In genomic region chr4:52592287-52592686, GRCh38 we compare ENCODE assay signal across 28 cellular contexts.
"Had no signal": no experiment of that assay in that cellular context is flagged by ENCODE, and none has a peak within 500 bp of the region (broad histone marks: within the 10 kb centered on the region; RNA-seq: fewer than 3 reads in every experiment).

No MANE protein-coding gene starts in this region.

- H3K4me3 ChIP-seq: cardiac muscle cell, SJSA1 had no signal

- H3K4me3 Mint-ChIP-seq: activated CD4-positive, alpha-beta memory T cell treated with anti-CD3 and anti-CD28 coated beads, Interleukin-2, amount 10 ng/mL, durations not matched to agents 7 days and 5 days; activated CD4-positive, alpha-beta T cell treated with anti-CD3 and anti-CD28 coated beads for 36 hours; activated naive CD4-positive, alpha-beta T cell treated with anti-CD3 and anti-CD28 coated beads for 36 hours; activated naive CD8-positive, alpha-beta T cell; activated T-helper 17 cell treated with anti-CD3 and anti-CD28 coated beads, Interleukin-2, amount 50 U/mL, for 72 hours; T-helper 1 cell treated with Interleukin-12 subunit alpha and Interleukin-12 subunit beta and Interleukin-4 antibody, amounts not matched to agents 30 μg/mL and 1 μg/mL, for 36 hours had no signal

- H3K27me3 Mint-ChIP-seq: activated CD4-positive, alpha-beta memory T cell treated with anti-CD3 and anti-CD28 coated beads, Interleukin-2, amount 10 ng/mL, durations not matched to agents 7 days and 5 days; activated CD4-positive, alpha-beta T cell treated with anti-CD3 and anti-CD28 coated beads for 36 hours; activated naive CD8-positive, alpha-beta T cell; activated T-helper 17 cell treated with anti-CD3 and anti-CD28 coated beads, Interleukin-2, amount 50 U/mL, for 72 hours had no signal

- H3K9me3 Mint-ChIP-seq: activated CD4-positive, alpha-beta memory T cell treated with anti-CD3 and anti-CD28 coated beads, Interleukin-2, amount 10 ng/mL, durations not matched to agents 7 days and 5 days; activated naive CD4-positive, alpha-beta T cell treated with anti-CD3 and anti-CD28 coated beads for 36 hours; activated T-helper 17 cell treated with anti-CD3 and anti-CD28 coated beads, Interleukin-2, amount 50 U/mL, for 72 hours; T-helper 1 cell treated with Interleukin-12 subunit alpha and Interleukin-12 subunit beta and Interleukin-4 antibody, amounts not matched to agents 30 μg/mL and 1 μg/mL, for 36 hours had no signal

- H3K27ac ChIP-seq: brain microvascular endothelial cell, cardiac muscle cell, SJSA1, VCaP had no signal

- H3K27ac Mint-ChIP-seq: activated CD4-positive, alpha-beta memory T cell treated with anti-CD3 and anti-CD28 coated beads, Interleukin-2, amount 10 ng/mL, durations not matched to agents 7 days and 5 days; activated CD4-positive, alpha-beta T cell treated with anti-CD3 and anti-CD28 coated beads for 36 hours; activated naive CD4-positive, alpha-beta T cell treated with anti-CD3 and anti-CD28 coated beads for 36 hours; activated T-helper 17 cell treated with anti-CD3 and anti-CD28 coated beads, Interleukin-2, amount 50 U/mL, for 72 hours; T-helper 1 cell treated with Interleukin-12 subunit alpha and Interleukin-12 subunit beta and Interleukin-4 antibody, amounts not matched to agents 30 μg/mL and 1 μg/mL, for 36 hours had no signal

- FAIRE-seq: RCC 7860 had no signal

- ATAC-seq: activated CD4-positive, alpha-beta T cell treated with anti-CD3 and anti-CD28 coated beads for 36 hours; activated T-helper 17 cell treated with anti-CD3 and anti-CD28 coated beads, Interleukin-2, amount 50 U/mL, for 72 hours; PC-3; SK-N-SH treated with all-trans-retinoic acid at 6 μM for 48 hours had no signal

- H3K9me3 ChIP-seq: SJSA1 had no signal

- DNase-seq: activated CD4-positive, alpha-beta memory T cell treated with anti-CD3 and anti-CD28 coated beads, Interleukin-2, amount 10 ng/mL, durations not matched to agents 7 days and 5 days; activated CD4-positive, alpha-beta T cell treated with anti-CD3 and anti-CD28 coated beads for 36 hours; activated CD4-positive, alpha-beta T cell treated with anti-CD3 and anti-CD28 coated beads, Interleukin-2, amount 50 U/mL, for 1 hour; activated gamma-delta T cell; activated naive CD4-positive, alpha-beta T cell treated with anti-CD3 and anti-CD28 coated beads for 36 hours; activated T-cell treated with anti-CD3 and anti-CD28 coated beads for 4 hours; activated T-cell treated with anti-CD3 and anti-CD28 coated beads, Interleukin-2, amount 50 U/mL, for 48 hours; brain microvascular endothelial cell; Kasumi-1; NCI-H1092 treated with DMSO at 0.1 percent for 48 hours; NCI-H1417 treated with DMSO at 0.1 percent for 48 hours; NCI-H1694 treated with DMSO at 0.1 percent for 48 hours; NCI-H2029 treated with DMSO at 0.1 percent for 48 hours; NCI-H345; NCI-H510A; NCI-H526 treated with DMSO at 0.1 percent for 48 hours; NCI-H82; PC-3; SHP77; T1000 had no signal

- H3K27me3 ChIP-seq: brain microvascular endothelial cell, cardiac muscle cell, SJSA1 had no signal
